ENCODE assay signal across 1 cellular context in the genomic region with DNA sequence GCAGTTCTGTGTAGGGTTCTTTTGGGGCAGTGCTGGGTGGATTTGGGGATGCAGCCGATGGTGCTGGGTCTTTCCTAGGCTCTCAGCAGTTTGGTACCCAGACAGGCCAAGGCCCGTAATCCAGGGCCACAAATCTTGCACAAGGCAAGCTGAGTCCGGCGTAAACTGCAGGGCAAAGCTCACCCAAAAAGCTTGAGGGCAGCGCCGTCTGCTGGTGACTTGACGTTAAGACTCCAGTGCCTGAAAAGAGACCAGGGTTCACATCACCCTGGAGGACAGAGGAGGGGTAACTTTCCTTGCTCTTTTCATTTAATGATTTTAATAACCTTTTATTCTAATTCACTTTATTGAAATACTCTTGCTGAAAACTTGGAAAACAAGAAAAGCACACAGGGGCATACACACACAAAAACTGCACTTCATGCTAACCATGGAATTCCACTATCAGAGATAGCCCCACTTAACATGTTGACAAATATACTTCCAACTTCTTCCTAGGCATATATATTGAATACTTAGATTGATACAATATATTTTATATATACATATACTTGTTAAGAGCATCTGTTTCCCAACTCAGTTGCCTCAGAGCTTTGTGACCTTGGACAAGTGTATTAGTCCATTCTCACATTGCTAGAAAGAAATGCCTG.
TF ChIP-seq lines count a peak whose summit lies in the region.

No MANE protein-coding gene starts in this region.

TF ChIP-seq in HepG2, 621 proteins besides CTCF, POLR2A, EP300 and RAD21 (continued from another document):
- TF ChIP-seq, protein P1, sequence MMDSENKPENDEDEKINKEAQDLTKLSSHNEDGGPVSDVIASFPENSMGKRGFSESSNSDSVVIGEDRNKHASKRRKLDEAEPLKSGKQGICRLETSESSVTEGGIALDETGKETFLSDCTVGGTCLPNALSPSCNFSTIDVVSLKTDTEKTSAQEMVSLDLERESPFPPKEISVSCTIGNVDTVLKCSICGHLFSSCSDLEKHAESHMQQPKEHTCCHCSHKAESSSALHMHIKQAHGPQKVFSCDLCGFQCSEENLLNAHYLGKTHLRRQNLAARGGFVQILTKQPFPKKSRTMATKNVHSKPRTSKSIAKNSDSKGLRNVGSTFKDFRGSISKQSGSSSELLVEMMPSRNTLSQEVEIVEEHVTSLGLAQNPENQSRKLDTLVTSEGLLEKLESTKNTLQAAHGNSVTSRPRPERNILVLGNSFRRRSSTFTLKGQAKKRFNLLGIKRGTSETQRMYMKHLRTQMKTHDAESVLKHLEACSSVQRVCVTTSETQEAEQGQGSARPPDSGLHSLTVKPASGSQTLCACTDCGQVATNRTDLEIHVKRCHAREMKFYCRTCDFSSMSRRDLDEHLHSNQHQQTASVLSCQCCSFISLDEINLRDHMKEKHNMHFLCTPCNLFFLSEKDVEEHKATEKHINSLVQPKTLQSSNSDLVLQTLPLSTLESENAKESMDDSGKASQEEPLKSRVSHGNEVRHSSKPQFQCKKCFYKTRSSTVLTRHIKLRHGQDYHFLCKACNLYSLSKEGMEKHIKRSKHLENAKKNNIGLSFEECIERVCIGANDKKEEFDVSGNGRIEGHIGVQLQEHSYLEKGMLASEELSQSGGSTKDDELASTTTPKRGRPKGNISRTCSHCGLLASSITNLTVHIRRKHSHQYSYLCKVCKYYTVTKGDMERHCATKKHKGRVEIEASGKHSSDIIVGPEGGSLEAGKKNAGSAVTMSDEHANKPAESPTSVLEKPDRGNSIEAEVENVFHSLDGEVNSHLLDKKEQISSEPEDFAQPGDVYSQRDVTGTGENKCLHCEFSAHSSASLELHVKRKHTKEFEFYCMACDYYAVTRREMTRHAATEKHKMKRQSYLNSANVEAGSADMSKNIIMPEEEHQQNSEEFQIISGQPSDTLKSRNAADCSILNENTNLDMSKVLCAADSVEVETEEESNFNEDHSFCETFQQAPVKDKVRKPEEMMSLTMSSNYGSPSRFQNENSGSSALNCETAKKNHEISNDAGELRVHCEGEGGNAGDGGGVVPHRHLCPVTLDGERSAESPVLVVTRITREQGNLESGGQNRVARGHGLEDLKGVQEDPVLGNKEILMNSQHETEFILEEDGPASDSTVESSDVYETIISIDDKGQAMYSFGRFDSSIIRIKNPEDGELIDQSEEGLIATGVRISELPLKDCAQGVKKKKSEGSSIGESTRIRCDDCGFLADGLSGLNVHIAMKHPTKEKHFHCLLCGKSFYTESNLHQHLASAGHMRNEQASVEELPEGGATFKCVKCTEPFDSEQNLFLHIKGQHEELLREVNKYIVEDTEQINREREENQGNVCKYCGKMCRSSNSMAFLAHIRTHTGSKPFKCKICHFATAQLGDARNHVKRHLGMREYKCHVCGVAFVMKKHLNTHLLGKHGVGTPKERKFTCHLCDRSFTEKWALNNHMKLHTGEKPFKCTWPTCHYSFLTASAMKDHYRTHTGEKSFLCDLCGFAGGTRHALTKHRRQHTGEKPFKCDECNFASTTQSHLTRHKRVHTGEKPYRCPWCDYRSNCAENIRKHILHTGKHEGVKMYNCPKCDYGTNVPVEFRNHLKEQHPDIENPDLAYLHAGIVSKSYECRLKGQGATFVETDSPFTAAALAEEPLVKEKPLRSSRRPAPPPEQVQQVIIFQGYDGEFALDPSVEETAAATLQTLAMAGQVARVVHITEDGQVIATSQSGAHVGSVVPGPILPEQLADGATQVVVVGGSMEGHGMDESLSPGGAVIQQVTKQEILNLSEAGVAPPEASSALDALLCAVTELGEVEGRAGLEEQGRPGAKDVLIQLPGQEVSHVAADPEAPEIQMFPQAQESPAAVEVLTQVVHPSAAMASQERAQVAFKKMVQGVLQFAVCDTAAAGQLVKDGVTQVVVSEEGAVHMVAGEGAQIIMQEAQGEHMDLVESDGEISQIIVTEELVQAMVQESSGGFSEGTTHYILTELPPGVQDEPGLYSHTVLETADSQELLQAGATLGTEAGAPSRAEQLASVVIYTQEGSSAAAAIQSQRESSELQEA (CRISPR knock-in tag; IDR thresholded peaks at IDR 0.05; ENCODE audit: not compliant biosample characterization) = no peak
- no peak for TF ChIP-seq U2AF2 (IDR thresholded peaks at IDR 0.05; ENCODE audit: low read depth, low read length)
- no peak for TF ChIP-seq ZNF775 (CRISPR knock-in tag; IDR thresholded peaks at IDR 0.05; ENCODE audit: borderline replicate concordance)
- peak; percentile 47; the same call in 1 of the 2 replicates for TF ChIP-seq ZNF124 (CRISPR knock-in tag; IDR thresholded peaks at IDR 0.05)
- no peak for TF ChIP-seq ZFP82 (CRISPR knock-in tag; IDR thresholded peaks at IDR 0.05; ENCODE audit: borderline replicate concordance)
- TF ChIP-seq DMAP1 (CRISPR knock-in tag; IDR thresholded peaks at IDR 0.05) = no peak
- TF ChIP-seq NCOA1 (CRISPR knock-in tag; IDR thresholded peaks at IDR 0.05) = no peak
- TF ChIP-seq, protein P2, sequence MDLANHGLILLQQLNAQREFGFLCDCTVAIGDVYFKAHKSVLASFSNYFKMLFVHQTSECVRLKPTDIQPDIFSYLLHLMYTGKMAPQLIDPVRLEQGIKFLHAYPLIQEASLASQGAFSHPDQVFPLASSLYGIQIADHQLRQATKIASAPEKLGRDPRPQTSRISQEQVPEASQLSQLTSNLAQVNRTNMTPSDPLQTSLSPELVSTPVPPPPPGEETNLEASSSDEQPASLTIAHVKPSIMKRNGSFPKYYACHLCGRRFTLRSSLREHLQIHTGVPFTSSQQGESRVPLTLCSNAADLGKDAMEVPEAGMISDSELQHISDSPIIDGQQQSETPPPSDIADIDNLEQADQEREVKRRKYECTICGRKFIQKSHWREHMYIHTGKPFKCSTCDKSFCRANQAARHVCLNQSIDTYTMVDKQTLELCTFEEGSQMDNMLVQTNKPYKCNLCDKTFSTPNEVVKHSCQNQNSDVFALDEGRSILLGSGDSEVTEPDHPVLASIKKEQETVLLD (CRISPR knock-in tag; IDR thresholded peaks at IDR 0.05; ENCODE audit: low read depth) = no peak
- TF ChIP-seq, protein P3, sequence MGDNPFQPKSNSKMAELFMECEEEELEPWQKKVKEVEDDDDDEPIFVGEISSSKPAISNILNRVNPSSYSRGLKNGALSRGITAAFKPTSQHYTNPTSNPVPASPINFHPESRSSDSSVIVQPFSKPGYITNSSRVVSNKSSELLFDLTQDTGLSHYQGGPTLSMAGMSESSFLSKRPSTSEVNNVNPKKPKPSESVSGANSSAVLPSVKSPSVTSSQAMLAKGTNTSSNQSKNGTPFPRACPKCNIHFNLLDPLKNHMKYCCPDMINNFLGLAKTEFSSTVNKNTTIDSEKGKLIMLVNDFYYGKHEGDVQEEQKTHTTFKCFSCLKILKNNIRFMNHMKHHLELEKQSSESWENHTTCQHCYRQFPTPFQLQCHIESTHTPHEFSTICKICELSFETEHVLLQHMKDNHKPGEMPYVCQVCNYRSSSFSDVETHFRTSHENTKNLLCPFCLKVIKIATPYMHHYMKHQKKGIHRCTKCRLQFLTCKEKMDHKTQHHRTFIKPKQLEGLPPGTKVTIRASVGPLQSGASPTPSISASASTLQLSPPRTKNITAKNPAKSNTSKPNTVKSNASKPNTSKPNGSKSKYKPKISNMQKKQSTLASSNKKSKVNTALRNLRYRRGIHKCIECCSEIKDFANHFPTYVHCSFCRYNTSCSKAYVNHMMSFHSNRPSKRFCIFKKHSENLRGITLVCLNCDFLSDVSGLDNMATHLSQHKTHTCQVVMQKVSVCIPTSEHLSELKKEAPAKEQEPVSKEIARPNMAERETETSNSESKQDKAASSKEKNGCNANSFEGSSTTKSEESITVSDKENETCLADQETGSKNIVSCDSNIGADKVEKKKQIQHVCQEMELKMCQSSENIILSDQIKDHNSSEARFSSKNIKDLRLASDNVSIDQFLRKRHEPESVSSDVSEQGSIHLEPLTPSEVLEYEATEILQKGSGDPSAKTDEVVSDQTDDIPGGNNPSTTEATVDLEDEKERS (CRISPR knock-in tag; IDR thresholded peaks at IDR 0.05) = no peak
- no peak for TF ChIP-seq MEIS2 (CRISPR knock-in tag; IDR thresholded peaks at IDR 0.05)
- peak; percentile 80 for TF ChIP-seq KDM2A (CRISPR knock-in tag; IDR thresholded peaks at IDR 0.05; ENCODE audit: borderline replicate concordance, low read depth)
- no peak for TF ChIP-seq PHF8 (CRISPR knock-in tag; IDR thresholded peaks at IDR 0.05)
- TF ChIP-seq YEATS4 (CRISPR knock-in tag; IDR thresholded peaks at IDR 0.05; ENCODE audit: borderline replicate concordance) = no peak
- 0 out of 3 replicates have a peak, but pooled peaks have one; percentile 37 for TF ChIP-seq MXI1 (IDR thresholded peaks at IDR 0.05; ENCODE audit: borderline replicate concordance, low read depth, low read length)
- no peak for TF ChIP-seq ZNF776 (CRISPR knock-in tag; IDR thresholded peaks at IDR 0.05)
- TF ChIP-seq HINFP (CRISPR knock-in tag; IDR thresholded peaks at IDR 0.05; ENCODE audit: low read depth) = no peak
- no peak for TF ChIP-seq KLF11 (CRISPR knock-in tag; IDR thresholded peaks at IDR 0.05)
- TF ChIP-seq KAT7 (CRISPR knock-in tag; IDR thresholded peaks at IDR 0.05; ENCODE audit: borderline replicate concordance) = no peak
- TF ChIP-seq, protein P4, sequence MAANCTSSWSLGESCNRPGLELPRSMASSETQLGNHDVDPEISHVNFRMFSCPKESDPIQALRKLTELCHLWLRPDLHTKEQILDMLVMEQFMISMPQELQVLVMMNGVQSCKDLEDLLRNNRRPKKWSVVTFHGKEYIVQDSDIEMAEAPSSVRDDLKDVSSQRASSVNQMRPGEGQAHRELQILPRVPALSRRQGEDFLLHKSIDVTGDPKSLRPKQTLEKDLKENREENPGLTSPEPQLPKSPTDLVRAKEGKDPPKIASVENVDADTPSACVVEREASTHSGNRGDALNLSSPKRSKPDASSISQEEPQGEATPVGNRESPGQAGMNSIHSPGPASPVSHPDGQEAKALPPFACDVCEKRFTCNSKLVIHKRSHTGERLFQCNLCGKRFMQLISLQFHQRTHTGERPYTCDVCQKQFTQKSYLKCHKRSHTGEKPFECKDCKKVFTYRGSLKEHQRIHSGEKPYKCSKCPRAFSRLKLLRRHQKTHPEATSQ (CRISPR knock-in tag; IDR thresholded peaks at IDR 0.05; ENCODE audit: borderline replicate concordance) = no peak
- no peak for TF ChIP-seq ARHGAP35 (CRISPR knock-in tag; IDR thresholded peaks at IDR 0.05; ENCODE audit: borderline replicate concordance)
- no peak for TF ChIP-seq FOXK1 (CRISPR knock-in tag; IDR thresholded peaks at IDR 0.05; ENCODE audit: borderline replicate concordance, low read depth)
- TF ChIP-seq KLF9 (CRISPR knock-in tag; IDR thresholded peaks at IDR 0.05; ENCODE audit: low read depth) = no peak
- no peak for TF ChIP-seq ZNF547 (CRISPR knock-in tag; IDR thresholded peaks at IDR 0.05)
- no peak for TF ChIP-seq RNF219 (CRISPR knock-in tag; IDR thresholded peaks at IDR 0.05)
- TF ChIP-seq SALL2 (CRISPR knock-in tag; IDR thresholded peaks at IDR 0.05) = 0 out of 2 replicates have a peak, but pooled peaks have one; percentile 46
- TF ChIP-seq PHF5A (CRISPR knock-in tag; IDR thresholded peaks at IDR 0.05; ENCODE audit: low read depth, unreplicated experiment) = no peak
- TF ChIP-seq, protein P5, sequence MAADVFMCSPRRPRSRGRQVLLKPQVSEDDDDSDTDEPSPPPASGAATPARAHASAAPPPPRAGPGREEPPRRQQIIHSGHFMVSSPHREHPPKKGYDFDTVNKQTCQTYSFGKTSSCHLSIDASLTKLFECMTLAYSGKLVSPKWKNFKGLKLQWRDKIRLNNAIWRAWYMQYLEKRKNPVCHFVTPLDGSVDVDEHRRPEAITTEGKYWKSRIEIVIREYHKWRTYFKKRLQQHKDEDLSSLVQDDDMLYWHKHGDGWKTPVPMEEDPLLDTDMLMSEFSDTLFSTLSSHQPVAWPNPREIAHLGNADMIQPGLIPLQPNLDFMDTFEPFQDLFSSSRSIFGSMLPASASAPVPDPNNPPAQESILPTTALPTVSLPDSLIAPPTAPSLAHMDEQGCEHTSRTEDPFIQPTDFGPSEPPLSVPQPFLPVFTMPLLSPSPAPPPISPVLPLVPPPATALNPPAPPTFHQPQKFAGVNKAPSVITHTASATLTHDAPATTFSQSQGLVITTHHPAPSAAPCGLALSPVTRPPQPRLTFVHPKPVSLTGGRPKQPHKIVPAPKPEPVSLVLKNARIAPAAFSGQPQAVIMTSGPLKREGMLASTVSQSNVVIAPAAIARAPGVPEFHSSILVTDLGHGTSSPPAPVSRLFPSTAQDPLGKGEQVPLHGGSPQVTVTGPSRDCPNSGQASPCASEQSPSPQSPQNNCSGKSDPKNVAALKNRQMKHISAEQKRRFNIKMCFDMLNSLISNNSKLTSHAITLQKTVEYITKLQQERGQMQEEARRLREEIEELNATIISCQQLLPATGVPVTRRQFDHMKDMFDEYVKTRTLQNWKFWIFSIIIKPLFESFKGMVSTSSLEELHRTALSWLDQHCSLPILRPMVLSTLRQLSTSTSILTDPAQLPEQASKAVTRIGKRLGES (CRISPR knock-in tag; IDR thresholded peaks at IDR 0.05; ENCODE audit: borderline replicate concordance) = no peak
